8 cellular contexts compared by ENCODE assay signal in genomic region chr1:41239988-41240610, GRCh38. TPM values are rescaled to one million over a fixed set of nuclear protein-coding genes. Genes with fewer than 3 reads are reported as not detected.
DNase-seq lines count a peak whose midpoint lies in the region; ATAC-seq and TF ChIP-seq lines count a peak whose summit lies in the region.

No MANE protein-coding gene starts in this region.

- H3K4me3 ChIP-seq in HAP-1: peak overlapping the region; percentile 43; the same call in 1 of the 2 replicates
- no peak overlapping the region for H3K4me3 ChIP-seq in fibroblast of mammary gland (ENCODE audit: control insufficient read depth, low read depth, low read length)
- peak overlapping the region; percentile 87 for H3K4me3 ChIP-seq in smooth muscle cell
- H3K4me3 ChIP-seq in lower leg skin (ENCODE audit: low read depth, poor library complexity, severe bottlenecking): no peak overlapping the region

- peaks cover 50% of the 10 kb centered on the region for H4K20me1 ChIP-seq in smooth muscle cell (ENCODE audit: low read depth)

- H3K4me1 ChIP-seq in HAP-1: peaks cover 29% of the 10 kb centered on the region
- H3K4me1 ChIP-seq in smooth muscle cell (ENCODE audit: low read depth): peaks cover 17% of the 10 kb centered on the region

- no peak for ATAC-seq in HG02759 (IDR thresholded peaks at IDR 0.05; ENCODE audit: unreplicated experiment)

- no peak overlapping the region for H3K9ac ChIP-seq in smooth muscle cell (ENCODE audit: low read depth)

- TF ChIP-seq POLR2A in lower leg skin (IDR thresholded peaks at IDR 0.05): no peak

- no peak overlapping the region for H2AFZ ChIP-seq in smooth muscle cell (ENCODE audit: low read depth)

- intact Hi-C loops in lower leg skin (cut with DNase I; ENCODE audit: low total_unique reads): no loop called here

- peaks cover 6% of the 10 kb centered on the region for H3F3A ChIP-seq in smooth muscle cell (ENCODE audit: low read depth)

- H3K36me3 ChIP-seq in HAP-1 (replicated peaks) (no peaks in the 10 kb centered on the region), smooth muscle cell (ENCODE audit: low read depth) (no peaks in the 10 kb centered on the region)

- H3K79me2 ChIP-seq in smooth muscle cell (ENCODE audit: low read depth): peaks cover 45% of the 10 kb centered on the region

- peak; percentile 10 for DNase-seq in CD1c-positive myeloid dendritic cell (ENCODE audit: extremely low spot score)
- peak in 1 of 2 experiments; percentile 46 for DNase-seq in HAP-1 (ENCODE audit: low spot score in 2 of 2)
- peak; percentile 55 for DNase-seq in SK-MEL-5 (ENCODE audit: low read depth, low spot score)
- DNase-seq in fibroblast of mammary gland (ENCODE audit: low read depth): peak; percentile 71
- DNase-seq in smooth muscle cell (lab: John Stamatoyannopoulos, UW; ENCODE audit: unreplicated experiment): no peak
- DNase-seq in lower leg skin (ENCODE audit: low spot score in 2 of 2): no peak
- DNase-seq in activated CD4-positive, alpha-beta T cell treated with anti-CD3 and anti-CD28 coated beads, Interleukin-2, amount 50 U/mL, for 4 hours: no peak

- H3K27ac ChIP-seq in smooth muscle cell (ENCODE audit: low read depth): peak overlapping the region; percentile 71

- H3K9me3 ChIP-seq in HAP-1 (no peaks in the 10 kb centered on the region), smooth muscle cell (replicated peaks; ENCODE audit: low read depth) (no peaks in the 10 kb centered on the region)

- in situ Hi-C loops in HAP-1 (cut with MboI; ENCODE audit: low sequenced_read_pairs): no loop called here
- in situ Hi-C loops in SK-MEL-5 (cut with HindIII; ENCODE audit: low pct_unique_long_range_greater_than_20kb, low sequenced_read_pairs): no loop called here

- TF ChIP-seq CTCF in fibroblast of mammary gland (conservative IDR thresholded peaks at IDR 0.05; ENCODE audit: control insufficient read depth, insufficient read depth, low read depth, low read length) (peak; percentile 57), smooth muscle cell (IDR thresholded peaks at IDR 0.05; ENCODE audit: borderline replicate concordance, insufficient read depth, poor library complexity, severe bottlenecking) (peak; percentile 10), lower leg skin (IDR thresholded peaks at IDR 0.05) (no peak)

- H3K27me3 ChIP-seq in HAP-1 (ENCODE audit: low read depth) (no peaks in the 10 kb centered on the region), smooth muscle cell (ENCODE audit: low read depth) (no peaks in the 10 kb centered on the region)

- peak overlapping the region; percentile 90 for H3K4me2 ChIP-seq in smooth muscle cell

RNA-seq across cellular contexts. Expression of gene SCMH1, which starts 2.0 kb away (rescaled TPM):
- 16.8 and 17.0 TPM in 2 replicates for total RNA-seq in SK-MEL-5 (2014; rRNA removed; shearing (Covaris generic))
- 18.6 and 26.6 TPM in 2 replicates for polyA plus RNA-seq in SK-MEL-5 (2015; cell fraction: cytosol; rRNA removed)
- 56.5 and 63.6 TPM in 2 replicates for polyA plus RNA-seq in SK-MEL-5 (2015; cell fraction: nucleus; rRNA removed)
- 33.0 and 46.4 TPM in 2 replicates for total RNA-seq in smooth muscle cell
- polyA plus RNA-seq in smooth muscle cell: 24.0 and 26.2 TPM in 2 replicates
- 10 to 100 TPM in 3 of 4 donors, 1 to 10 TPM in 1; 8.9 to 30.9 (median 21.8) TPM for total RNA-seq in lower leg skin

Comparison
In these comparisons a context has a peak if more than half of its experiments do, and no peak if none do; other contexts are left out.
1. DNase-seq: peak in CD1c-positive myeloid dendritic cell (single experiment), SK-MEL-5 (single experiment) and fibroblast of mammary gland (single experiment); none in smooth muscle cell (single experiment), lower leg skin (0 of 2) and activated CD4-positive, alpha-beta T cell treated with anti-CD3 and anti-CD28 coated beads, Interleukin-2, amount 50 U/mL, for 4 hours (0 of 2).
2. H3K4me3 ChIP-seq: peak in HAP-1 (single experiment) and smooth muscle cell (single experiment); none in fibroblast of mammary gland (single experiment) and lower leg skin (single experiment).
3. CTCF ChIP-seq: peak in fibroblast of mammary gland (single experiment) and smooth muscle cell (single experiment); none in lower leg skin (0 of 3).